1 cellular context compared by ENCODE assay signal in the genomic region with DNA sequence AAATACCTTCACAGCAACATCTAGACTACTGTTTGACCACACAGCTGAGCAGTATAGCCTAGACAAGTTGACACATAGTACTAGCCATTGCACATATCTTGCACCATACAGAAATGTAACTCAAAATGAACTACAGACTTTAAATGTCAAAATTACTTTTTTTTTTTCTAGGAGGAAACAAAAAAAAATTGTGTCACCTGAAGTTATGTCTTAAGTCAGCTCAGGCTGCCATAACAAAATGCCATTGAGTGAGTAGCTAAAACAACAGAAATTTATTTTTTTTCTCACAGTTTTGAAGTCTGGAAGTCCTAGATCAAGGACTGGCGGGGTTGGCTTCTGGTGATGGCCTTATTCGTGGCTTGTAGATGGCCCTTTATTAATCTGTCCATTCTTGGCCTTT. TPM values are rescaled to one million over a fixed set of nuclear protein-coding genes. Genes with fewer than 3 reads are reported as not detected.
"Had no signal": no experiment of that assay in that cellular context is flagged by ENCODE, and none has a peak within 500 bp of the region (broad histone marks: within the 10 kb centered on the region; RNA-seq: fewer than 3 reads in every experiment).

CSAG2 (minus strand) TSS at position 101 of the 400 bp plus-strand sequence. CDS start 161 bp downstream, outside the sequence.

RNA-seq across cellular contexts. Expression of gene CSAG2, which starts in this region (rescaled TPM):
- total RNA-seq: G401 had no signal
